In genomic region chr9:137280478-137281344, GRCh38 we compare ENCODE assay signal across 1 cellular context.
TF ChIP-seq lines count a peak whose summit lies in the region.

No MANE protein-coding gene starts in this region.

TF ChIP-seq in H1, 55 proteins besides CTCF, POLR2A, EP300 and RAD21:
- peak; percentile 4 for TF ChIP-seq RNF2 (IDR thresholded peaks at IDR 0.05; ENCODE audit: borderline replicate concordance, low read depth, low read length, missing control alignments, poor library complexity, severe bottlenecking)
- TF ChIP-seq PHF8 (conservative IDR thresholded peaks at IDR 0.05; ENCODE audit: low read depth, low read length): no peak
- peak; percentile 1 for TF ChIP-seq MAX (IDR thresholded peaks at IDR 0.05)
- peak; percentile 6 for TF ChIP-seq ASH2L (IDR thresholded peaks at IDR 0.05; ENCODE audit: low read length)
- TF ChIP-seq CTBP2 (IDR thresholded peaks at IDR 0.05; ENCODE audit: borderline replicate concordance, insufficient read depth, insufficient read length, low read length): no peak
- peak; percentile 76 for TF ChIP-seq KDM4A (IDR thresholded peaks at IDR 0.05; ENCODE audit: low read depth, low read length, severe bottlenecking)
- no peak for TF ChIP-seq CBX5 (IDR thresholded peaks at IDR 0.05; ENCODE audit: low read depth, low read length)
- TF ChIP-seq HDAC2 (IDR thresholded peaks at IDR 0.05; ENCODE audit: borderline replicate concordance in 1 of 2, low read depth in 2 of 2, low read length in 2 of 2): peak in 1 of 2 experiments; percentile 68; a peak in 1 of 4 replicates
- TF ChIP-seq BACH1 (IDR thresholded peaks at IDR 0.05; ENCODE audit: low read length): peak; percentile 68
- 0 out of 2 replicates have a peak, but pooled peaks have one; percentile 10 for TF ChIP-seq SUZ12 (IDR thresholded peaks at IDR 0.05; ENCODE audit: low read length)
